Comparison of ENCODE assay signal across 8 cellular contexts in genomic region chr14:73136085-73136386, GRCh38. TPM values are rescaled to one million over a fixed set of nuclear protein-coding genes. Genes with fewer than 3 reads are reported as not detected.
DNase-seq lines count a peak whose midpoint lies in the region; ATAC-seq and TF ChIP-seq lines count a peak whose summit lies in the region.

No MANE protein-coding gene starts in this region.

- intact Hi-C loops in left ventricle myocardium superior (cut with micrococcal nuclease) (no loop called here), mammary epithelial cell (cut with micrococcal nuclease) (no loop called here), mucosa of descending colon (cut with DNase I, micrococcal nuclease) (no loop called here), aorta (cut with DNase I) (no loop called here)

- H3K4me3 ChIP-seq in right atrium auricular region (peak overlapping the region; percentile 94 to 99), mammary epithelial cell (replicated peaks in 1 of 3; ENCODE audit: insufficient read depth in 1 of 3, low read depth in 2 of 3, low read length in 3 of 3) (peak overlapping the region; percentile 59 to 85 (median 63)), mucosa of descending colon (peak overlapping the region; percentile 81), aorta (ENCODE audit: low read length in 2 of 2) (peak overlapping the region; percentile 25 to 50)

- TF ChIP-seq CTCF in right atrium auricular region (IDR thresholded peaks at IDR 0.05) (no peak), mammary epithelial cell (conservative IDR thresholded peaks at IDR 0.05 in 1 of 2, IDR thresholded peaks at IDR 0.05 in 1 of 2; ENCODE audit: extremely low read depth in 1 of 2, insufficient read depth in 1 of 2, low read depth in 1 of 2, low read length in 2 of 2) (no peak), mucosa of descending colon (IDR thresholded peaks at IDR 0.05) (no peak)

- H3K4me1 ChIP-seq in right atrium auricular region (peaks cover 0 to 15% of the 10 kb centered on the region in 2 donors), mammary epithelial cell (ENCODE audit: insufficient read depth, low read length) (peaks cover 13% of the 10 kb centered on the region), mucosa of descending colon (ENCODE audit: low read depth) (peaks cover 14% of the 10 kb centered on the region), aorta (ENCODE audit: control insufficient read depth in 1 of 2, insufficient read depth in 2 of 2, low read length in 2 of 2) (peaks cover 0 to 3% of the 10 kb centered on the region in 2 donors)

- dilution Hi-C loops in mammary epithelial cell (cut with HindIII; ENCODE audit: low sequenced_read_pairs): no loop called here

- H3K27ac ChIP-seq in right atrium auricular region: peak overlapping the region; percentile 95 to 97
- H3K27ac ChIP-seq in mammary epithelial cell (ENCODE audit: insufficient read depth, low read depth, low read length): peak overlapping the region; percentile 76
- no peak overlapping the region for H3K27ac ChIP-seq in aorta (ENCODE audit: low read depth in 1 of 2, low read length in 2 of 2)

- in situ Hi-C loops in mammary epithelial cell (cut with MboI; ENCODE audit: low sequenced_read_pairs in 2 of 2): no loop called here

- H2AFZ ChIP-seq in mammary epithelial cell (ENCODE audit: low read depth, low read length): peak overlapping the region; percentile 73

- ATAC-seq in left ventricle myocardium superior: no peak
- no peak for ATAC-seq in mucosa of descending colon
- no peak for ATAC-seq in aorta (ENCODE audit: low FRiP score)

- H3K9me3 ChIP-seq in right atrium auricular region: no peaks in the 10 kb centered on the region
- H3K9me3 ChIP-seq in mammary epithelial cell (replicated peaks; ENCODE audit: insufficient read depth, low read length): no peaks in the 10 kb centered on the region
- H3K9me3 ChIP-seq in mucosa of descending colon: peaks cover 14% of the 10 kb centered on the region
- no peaks in the 10 kb centered on the region for H3K9me3 ChIP-seq in aorta (ENCODE audit: control insufficient read depth, low read length)

- 0% methylated on average over 5 of the region's 16 CpGs for WGBS in mammary epithelial cell (ENCODE audit: low coverage, missing lambda C conversion rate)
- WGBS in aorta, 2 donors: 1 to 2% methylated on average over 16 of the region's 16 CpGs

- no peaks in the 10 kb centered on the region for H3K27me3 ChIP-seq in right atrium auricular region
- no peaks in the 10 kb centered on the region for H3K27me3 ChIP-seq in mammary epithelial cell (ENCODE audit: insufficient read depth, low read length)
- H3K27me3 ChIP-seq in aorta (ENCODE audit: control insufficient read depth in 1 of 2, insufficient read depth in 2 of 2, low read length in 1 of 2): no peaks in the 10 kb centered on the region

- no peak for DNase-seq in right atrium auricular region (ENCODE audit: low spot score)
- DNase-seq in left ventricle myocardium superior: no peak
- no peak for DNase-seq in mammary epithelial cell
- no peak for DNase-seq in mucosa of descending colon
- DNase-seq in aorta: no peak
- DNase-seq in ureter (ENCODE audit: low spot score): no peak
- no peak for DNase-seq in NOMO-1 treated with dmso at 0.1 percent for 144 hours (lab: John Stamatoyannopoulos, UW; ENCODE audit: unreplicated experiment)
- no peak for DNase-seq in NCI-H774 (lab: John Stamatoyannopoulos, UW)

- CTCF ChIA-PET in mammary epithelial cell (lab: Charles Lee; ENCODE audit: low non-redundant PET): no interaction called here

- no TSS peak for BruUV-seq in mammary epithelial cell (replicated peaks; lab: Mats Ljungman, UMichigan)

- peak overlapping the region; percentile 42 for H3K9ac ChIP-seq in mammary epithelial cell (ENCODE audit: insufficient read depth, low read length)

- H3K4me2 ChIP-seq in mammary epithelial cell (ENCODE audit: insufficient read depth, low read depth, low read length): peak overlapping the region; percentile 78

- peaks cover 39% of the 10 kb centered on the region for H3K79me2 ChIP-seq in mammary epithelial cell (ENCODE audit: insufficient read depth, low read length)

- no peaks in the 10 kb centered on the region for H4K20me1 ChIP-seq in mammary epithelial cell (ENCODE audit: insufficient read depth, low read length)

- H3K36me3 ChIP-seq in right atrium auricular region (no peaks in the 10 kb centered on the region), mammary epithelial cell (ENCODE audit: insufficient read depth, low read length) (no peaks in the 10 kb centered on the region), mucosa of descending colon (ENCODE audit: low read depth) (no peaks in the 10 kb centered on the region), aorta (ENCODE audit: control insufficient read depth in 1 of 2, insufficient read depth in 2 of 2, low read length in 1 of 2) (no peaks in the 10 kb centered on the region)

RNA-seq across cellular contexts. Expression of gene PSEN1, which starts 0.3 kb away (rescaled TPM):
- 10 to 100 TPM; 20.5 to 22.3 TPM for total RNA-seq in right atrium auricular region
- total RNA-seq in left ventricle myocardium superior: 24.1 TPM
- 10 to 100 TPM; 60.4 to 69.8 TPM for total RNA-seq in mammary epithelial cell
- polyA plus RNA-seq in mammary epithelial cell: 12.6 TPM
- polyA minus RNA-seq in mammary epithelial cell: 168 TPM
- total RNA-seq in mucosa of descending colon: 100 to 1,000 TPM in 1 of 3 donors, 10 to 100 TPM in 2; 93.8 to 147 (median 100.0) TPM
- 10 to 100 TPM; 44.4 to 51.6 TPM for total RNA-seq in aorta
- polyA plus RNA-seq in aorta: 10 to 100 TPM; 10.3 to 20.5 TPM
- total RNA-seq in ureter: 71.1 TPM

Comparison
In these comparisons a context has a peak if more than half of its experiments do, and no peak if none do; other contexts are left out.
1. H3K27ac ChIP-seq: peak in right atrium auricular region (2 of 2) and mammary epithelial cell (single experiment); none in aorta (0 of 2).
2. H3K4me3 ChIP-seq: peak in every context shown above with its lines; median percentile 96 in right atrium auricular region; 81 in mucosa of descending colon; 63 in mammary epithelial cell; 38 in aorta.